26 cellular contexts compared by ENCODE assay signal in the genomic region with DNA sequence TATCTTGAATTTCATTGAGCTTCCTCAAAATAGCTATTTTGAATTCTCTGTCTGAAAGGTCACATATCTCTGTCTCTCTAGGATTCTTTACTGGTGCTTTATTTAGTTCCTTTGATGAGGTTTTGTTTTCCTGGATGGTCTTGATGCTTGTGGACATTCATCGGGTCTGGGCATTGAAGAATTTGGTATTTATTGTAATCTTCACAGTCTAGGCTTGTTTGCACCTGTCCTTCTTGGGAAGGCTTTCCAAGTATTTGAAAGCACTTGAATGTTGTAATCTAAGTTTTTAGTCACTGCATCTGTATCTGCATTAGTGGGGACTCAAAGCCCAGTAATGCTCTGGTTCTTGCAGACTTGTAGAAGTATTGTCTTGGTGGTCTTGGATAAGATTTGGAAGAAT.
"Had no signal": no experiment of that assay in that cellular context is flagged by ENCODE, and none has a peak within 500 bp of the region (broad histone marks: within the 10 kb centered on the region; RNA-seq: fewer than 3 reads in every experiment).

No MANE protein-coding gene starts in this region.

- H3K9me3 ChIP-seq: ascending aorta had no signal

- DNase-seq: activated B cell treated with CpG ODN at 0.5 μM for 24 hours; activated CD4-positive, alpha-beta memory T cell treated with anti-CD3 and anti-CD28 coated beads for 36 hours; activated CD4-positive, alpha-beta T cell treated with anti-CD3 and anti-CD28 coated beads for 4 hours; activated CD4-positive, alpha-beta T cell treated with anti-CD3 and anti-CD28 coated beads, Interleukin-2, amount 10 ng/mL, durations not matched to agents 24 days and 14 days; activated CD4-positive, alpha-beta T cell treated with anti-CD3 and anti-CD28 coated beads, Interleukin-2, amount 50 U/mL, for 1 hour; activated CD4-positive, alpha-beta T cell treated with anti-CD3 and anti-CD28 coated beads, Interleukin-2, amount 50 U/mL, for 4 hours; activated CD4-positive, CD25-positive, alpha-beta regulatory T cell treated with anti-CD3 and anti-CD28 coated beads, Interleukin-2, amount 50 U/mL, for 72 hours; activated CD8-positive, alpha-beta memory T cell treated with anti-CD3 and anti-CD28 coated beads, Interleukin-2, amount 50 U/mL, for 4 hours; activated CD8-positive, alpha-beta T cell treated with anti-CD3 and anti-CD28 coated beads for 36 hours; activated effector memory CD4-positive, alpha-beta T cell treated with Interleukin-2 at 50 U/mL for 16 hours; activated gamma-delta T cell; activated naive CD4-positive, alpha-beta T cell treated with anti-CD3 and anti-CD28 coated beads, Interleukin-2, amount 10 ng/mL, durations not matched to agents 7 days and 5 days; activated naive CD4-positive, alpha-beta T cell treated with Interleukin-2 at 50 U/mL for 16 hours; activated naive CD8-positive, alpha-beta T cell treated with anti-CD3 and anti-CD28 coated beads, Interleukin-2, amount 10 ng/mL, durations not matched to agents 7 days and 5 days; activated naive CD8-positive, alpha-beta T cell treated with anti-CD3 and anti-CD28 coated beads, Interleukin-2, amount 50 U/mL, for 24 hours; activated T-cell treated with anti-CD3 and anti-CD28 coated beads, Interleukin-2, amount 50 U/mL, for 24 hours; activated T-cell treated with anti-CD3 and anti-CD28 coated beads, Interleukin-2, amount 50 U/mL, for 48 hours; amygdala; anterior cingulate cortex; central memory CD4-positive, alpha-beta T cell; T-helper 1 cell; T-helper 2 cell; T-helper 9 cell had no signal

- H3K27ac ChIP-seq: ascending aorta, VCaP had no signal

- ATAC-seq: activated CD8-positive, alpha-beta T cell treated with anti-CD3 and anti-CD28 coated beads for 36 hours; activated naive CD8-positive, alpha-beta T cell treated with anti-CD3 and anti-CD28 coated beads, Interleukin-2, amount 50 U/mL, for 24 hours had no signal

- H3K4me3 ChIP-seq: ascending aorta had no signal

- H3K4me1 ChIP-seq: ascending aorta had no signal

- H3K36me3 ChIP-seq: ascending aorta had no signal

- H3K27me3 ChIP-seq: ascending aorta had no signal

- FAIRE-seq: TTC549 had no signal
